Comparison of ENCODE assay signal across 10 cellular contexts in genomic region chr19:39679056-39679790, GRCh38. TPM values are rescaled to one million over a fixed set of nuclear protein-coding genes. Genes with fewer than 3 reads are reported as not detected.
DNase-seq lines count a peak whose midpoint lies in the region; ATAC-seq and TF ChIP-seq lines count a peak whose summit lies in the region.
"Had no signal": no experiment of that assay in that cellular context is flagged by ENCODE, and none has a peak within 500 bp of the region (broad histone marks: within the 10 kb centered on the region; RNA-seq: fewer than 3 reads in every experiment).

No MANE protein-coding gene starts in this region.

- WGBS in psoas muscle, 3 donors, result 20 to 31% (median 22%) methylated on average over 10 of the region's 10 CpGs

- H3K9me3 Mint-ChIP-seq in activated CD4-positive, alpha-beta T cell treated with anti-CD3 and anti-CD28 coated beads, Interleukin-2, amount 10 ng/mL, durations not matched to agents 7 days and 5 days, result no peaks in the 10 kb centered on the region
- H3K9me3 Mint-ChIP-seq: WTC11 had no signal

- H3K9me3 ChIP-seq in psoas muscle, result no peaks in the 10 kb centered on the region

- POLR2A ChIA-PET in activated CD4-positive, alpha-beta T cell treated with anti-CD3 and anti-CD28 coated beads, Interleukin-2, amount 10 ng/mL, durations not matched to agents 7 days and 5 days (lab: Charles Lee), result no interaction called here

- no peaks in the 10 kb centered on the region for H3K27me3 Mint-ChIP-seq in activated CD4-positive, alpha-beta T cell treated with anti-CD3 and anti-CD28 coated beads, Interleukin-2, amount 10 ng/mL, durations not matched to agents 7 days and 5 days

- CTCF ChIA-PET in activated CD4-positive, alpha-beta T cell treated with anti-CD3 and anti-CD28 coated beads, Interleukin-2, amount 10 ng/mL, durations not matched to agents 7 days and 5 days (lab: Charles Lee), result interaction anchor here (0.8 kb wide), 1 partner anchor 163 kb away, joined by 4 read pairs; no protein-coding TSS in a partner anchor

- peak overlapping the region; percentile 74 for H3K4me3 Mint-ChIP-seq in activated CD4-positive, alpha-beta T cell treated with anti-CD3 and anti-CD28 coated beads, Interleukin-2, amount 10 ng/mL, durations not matched to agents 7 days and 5 days
- H3K4me3 Mint-ChIP-seq: WTC11 had no signal

- H3K27ac Mint-ChIP-seq in activated CD4-positive, alpha-beta T cell treated with anti-CD3 and anti-CD28 coated beads, Interleukin-2, amount 10 ng/mL, durations not matched to agents 7 days and 5 days, result peak overlapping the region; percentile 93
- H3K27ac Mint-ChIP-seq: WTC11 had no signal

- peaks cover 24% of the 10 kb centered on the region for H3K4me1 ChIP-seq in psoas muscle

- no peaks in the 10 kb centered on the region for H3K27me3 ChIP-seq in psoas muscle (ENCODE audit: insufficient read depth in 3 of 3, low read length in 2 of 3)

- intact Hi-C loops in psoas muscle (cut with DNase I), result loop anchor here in 1 of 2 donors (5.0 kb wide), 1 partner anchor 158 kb away; no protein-coding TSS in a partner anchor

- peaks cover 0 to 21% of the 10 kb centered on the region in 2 donors for H3K36me3 ChIP-seq in psoas muscle (ENCODE audit: insufficient read depth in 1 of 2, low read depth in 1 of 2)

- peak overlapping the region; percentile 92 for H3K27ac ChIP-seq in psoas muscle

- peaks cover 43% of the 10 kb centered on the region for H3K4me1 Mint-ChIP-seq in activated CD4-positive, alpha-beta T cell treated with anti-CD3 and anti-CD28 coated beads, Interleukin-2, amount 10 ng/mL, durations not matched to agents 7 days and 5 days
- H3K4me1 Mint-ChIP-seq: WTC11 had no signal

- peak overlapping the region; percentile 69 for H3K4me3 ChIP-seq in psoas muscle

- no peak for TF ChIP-seq CTCF in psoas muscle (IDR thresholded peaks at IDR 0.05)

- no peaks in the 10 kb centered on the region for H3K36me3 Mint-ChIP-seq in activated CD4-positive, alpha-beta T cell treated with anti-CD3 and anti-CD28 coated beads, Interleukin-2, amount 10 ng/mL, durations not matched to agents 7 days and 5 days (ENCODE audit: low read depth)
- H3K36me3 Mint-ChIP-seq: WTC11 had no signal

- DNase-seq in activated CD4-positive, alpha-beta T cell treated with anti-CD3 and anti-CD28 coated beads, Interleukin-2, amount 10 ng/mL, durations not matched to agents 7 days and 5 days, result peak; percentile 44
- DNase-seq in psoas muscle (peak; percentile 25 to 60), KG1 (lab: John Stamatoyannopoulos, UW) (no peak), GDM1 (lab: John Stamatoyannopoulos, UW) (no peak), NCI-H1694 treated with DMSO at 0.1 percent for 48 hours (lab: John Stamatoyannopoulos, UW) (no peak)

- ATAC-seq in GM18502 (IDR thresholded peaks at IDR 0.05; ENCODE audit: poor library complexity, unreplicated experiment) (peak; percentile 73), HG02571 (IDR thresholded peaks at IDR 0.05; ENCODE audit: unreplicated experiment) (peak; percentile 62), psoas muscle (peak; percentile 86 to 93 (median 87)), GM19455 (IDR thresholded peaks at IDR 0.05; ENCODE audit: unreplicated experiment) (no peak)
- ATAC-seq: HCT116 had no signal

RNA-seq across cellular contexts. Expression of gene LGALS16, which starts 23.5 kb away (rescaled TPM):
- total RNA-seq in activated CD4-positive, alpha-beta T cell treated with anti-CD3 and anti-CD28 coated beads, Interleukin-2, amount 10 ng/mL, durations not matched to agents 7 days and 5 days, result not detected
- total RNA-seq in psoas muscle, result not detected
- polyA plus RNA-seq in psoas muscle, result not detected
- total RNA-seq: WTC11 had no signal

RNA-seq across cellular contexts. Expression of gene LGALS14, which starts 25.1 kb away (rescaled TPM):
- not detected for total RNA-seq in activated CD4-positive, alpha-beta T cell treated with anti-CD3 and anti-CD28 coated beads, Interleukin-2, amount 10 ng/mL, durations not matched to agents 7 days and 5 days
- total RNA-seq in psoas muscle, result not detected
- polyA plus RNA-seq in psoas muscle, result not detected
- total RNA-seq: WTC11 had no signal

RNA-seq across cellular contexts. Expression of gene CLC, which starts 58.6 kb away (rescaled TPM):
- total RNA-seq in activated CD4-positive, alpha-beta T cell treated with anti-CD3 and anti-CD28 coated beads, Interleukin-2, amount 10 ng/mL, durations not matched to agents 7 days and 5 days, result not detected
- under 1 TPM in 1 of 4 donors, not detected in 3; 0.59 TPM for total RNA-seq in psoas muscle
- not detected for polyA plus RNA-seq in psoas muscle
- total RNA-seq: WTC11 had no signal

Comparison
In these comparisons a context has a peak if more than half of its experiments do, and no peak if none do; other contexts are left out.
1. DNase-seq: peak in activated CD4-positive, alpha-beta T cell treated with anti-CD3 and anti-CD28 coated beads, Interleukin-2, amount 10 ng/mL, durations not matched to agents 7 days and 5 days (single experiment) and psoas muscle (2 of 2); none in KG1 (single experiment), GDM1 (single experiment) and NCI-H1694 treated with DMSO at 0.1 percent for 48 hours (single experiment).